Comparison of ENCODE assay signal across 1 cellular context in genomic region chr7:98360221-98361124, GRCh38.
TF ChIP-seq lines count a peak whose summit lies in the region.

No MANE protein-coding gene starts in this region.

TF ChIP-seq in HepG2, 621 proteins besides CTCF, POLR2A, EP300 and RAD21 (continued from another document and continues in another):
- TF ChIP-seq ZNF292 (CRISPR knock-in tag; IDR thresholded peaks at IDR 0.05; ENCODE audit: borderline replicate concordance, low read depth) = peak; percentile 48; the same call in 1 of the 2 replicates
- peak; percentile 11; the same call in 1 of the 2 replicates for TF ChIP-seq SMC3 (IDR thresholded peaks at IDR 0.05; ENCODE audit: low read length)
- no peak for TF ChIP-seq ZNF160 (CRISPR knock-in tag; IDR thresholded peaks at IDR 0.05)
- no peak for TF ChIP-seq CREB3 (CRISPR knock-in tag; IDR thresholded peaks at IDR 0.05)
- no peak for TF ChIP-seq ARHGAP35 (CRISPR knock-in tag; IDR thresholded peaks at IDR 0.05; ENCODE audit: borderline replicate concordance)
- TF ChIP-seq CENPBD1 (CRISPR knock-in tag; IDR thresholded peaks at IDR 0.05; ENCODE audit: borderline replicate concordance, low read depth) = no peak
- TF ChIP-seq ZFX (CRISPR knock-in tag; IDR thresholded peaks at IDR 0.05; ENCODE audit: low read depth) = 0 out of 2 replicates have a peak, but pooled peaks have one; percentile 24
- TF ChIP-seq GMEB2 (CRISPR knock-in tag; IDR thresholded peaks at IDR 0.05; ENCODE audit: low read depth) = no peak
- TF ChIP-seq STAG1 (CRISPR knock-in tag; IDR thresholded peaks at IDR 0.05) = peak; percentile 19; the same call in 1 of the 2 replicates
- 0 out of 2 replicates have a peak, but pooled peaks have one; percentile 39 for TF ChIP-seq ZNF710 (CRISPR knock-in tag; IDR thresholded peaks at IDR 0.05; ENCODE audit: borderline replicate concordance)
- no peak for TF ChIP-seq ZSCAN22 (CRISPR knock-in tag; IDR thresholded peaks at IDR 0.05)
- no peak for TF ChIP-seq ZNF496 (CRISPR knock-in tag; IDR thresholded peaks at IDR 0.05; ENCODE audit: insufficient replicate concordance)
- TF ChIP-seq HNRNPLL (IDR thresholded peaks at IDR 0.05; ENCODE audit: low read depth, low read length, poor library complexity, severe bottlenecking) = no peak
- no peak for TF ChIP-seq MAFK (conservative IDR thresholded peaks at IDR 0.05 in 1 of 2, IDR thresholded peaks at IDR 0.05 in 1 of 2; ENCODE audit: low read length in 2 of 2)
- no peak for TF ChIP-seq CCAR2 (optimal IDR thresholded peaks at IDR 0.05; ENCODE audit: low read depth, low read length)
- no peak for TF ChIP-seq MTF2 (CRISPR knock-in tag; IDR thresholded peaks at IDR 0.05; ENCODE audit: borderline replicate concordance)
- no peak for TF ChIP-seq TP53 (CRISPR knock-in tag; conservative IDR thresholded peaks at IDR 0.05)
- peak; percentile 14; the same call in 1 of the 2 replicates for TF ChIP-seq ZNF574 (CRISPR knock-in tag; IDR thresholded peaks at IDR 0.05)
- no peak for TF ChIP-seq ZNF552 (CRISPR knock-in tag; IDR thresholded peaks at IDR 0.05; ENCODE audit: borderline replicate concordance)
- TF ChIP-seq ZNF772 (CRISPR knock-in tag; IDR thresholded peaks at IDR 0.05) = no peak
- TF ChIP-seq MIER3 (CRISPR knock-in tag; IDR thresholded peaks at IDR 0.05; ENCODE audit: borderline replicate concordance) = no peak
- no peak for TF ChIP-seq TFDP2 (CRISPR knock-in tag; IDR thresholded peaks at IDR 0.05)
- TF ChIP-seq SAFB2 (CRISPR knock-in tag; IDR thresholded peaks at IDR 0.05; ENCODE audit: borderline replicate concordance, low read depth) = no peak
- no peak for TF ChIP-seq ZBTB37 (CRISPR knock-in tag; IDR thresholded peaks at IDR 0.05)
- TF ChIP-seq KLF13 (CRISPR knock-in tag; IDR thresholded peaks at IDR 0.05) = no peak
- 0 out of 2 replicates have a peak, but pooled peaks have one; percentile 28 for TF ChIP-seq ELF3 (CRISPR knock-in tag; IDR thresholded peaks at IDR 0.05)
- TF ChIP-seq ZNF775 (CRISPR knock-in tag; IDR thresholded peaks at IDR 0.05; ENCODE audit: borderline replicate concordance) = no peak
- TF ChIP-seq FOXK1 (CRISPR knock-in tag; IDR thresholded peaks at IDR 0.05; ENCODE audit: borderline replicate concordance, low read depth) = no peak
- TF ChIP-seq ATF3 (CRISPR knock-in tag; IDR thresholded peaks at IDR 0.05) = no peak
- TF ChIP-seq TAF15 (IDR thresholded peaks at IDR 0.05; ENCODE audit: low read depth, low read length, poor library complexity, severe bottlenecking) = no peak
- TF ChIP-seq ZBTB46 (CRISPR knock-in tag; IDR thresholded peaks at IDR 0.05; ENCODE audit: borderline replicate concordance) = no peak
- TF ChIP-seq JDP2 (CRISPR knock-in tag; IDR thresholded peaks at IDR 0.05; ENCODE audit: borderline replicate concordance) = no peak
- no peak for TF ChIP-seq GMEB1 (CRISPR knock-in tag; IDR thresholded peaks at IDR 0.05; ENCODE audit: borderline replicate concordance)
- TF ChIP-seq ZNF382 (CRISPR knock-in tag; IDR thresholded peaks at IDR 0.05; ENCODE audit: borderline replicate concordance) = no peak
- 0 out of 2 replicates have a peak, but pooled peaks have one; percentile 52 for TF ChIP-seq KMT2A (CRISPR knock-in tag; IDR thresholded peaks at IDR 0.05)
- no peak for TF ChIP-seq RARA (CRISPR knock-in tag; IDR thresholded peaks at IDR 0.05)
- no peak for TF ChIP-seq ZSCAN20 (CRISPR knock-in tag; IDR thresholded peaks at IDR 0.05; ENCODE audit: borderline replicate concordance)
- TF ChIP-seq CSRNP2 (CRISPR knock-in tag; conservative IDR thresholded peaks at IDR 0.05; ENCODE audit: low read depth) = no peak
- TF ChIP-seq ZNF615 (CRISPR knock-in tag; IDR thresholded peaks at IDR 0.05; ENCODE audit: borderline replicate concordance) = no peak
- no peak for TF ChIP-seq ZMYM2 (CRISPR knock-in tag; IDR thresholded peaks at IDR 0.05)
- 0 out of 2 replicates have a peak, but pooled peaks have one; percentile 24 for TF ChIP-seq ERF (CRISPR knock-in tag; IDR thresholded peaks at IDR 0.05)
- TF ChIP-seq HDAC1 (CRISPR knock-in tag; IDR thresholded peaks at IDR 0.05) = peak; percentile 21; the same call in 1 of the 2 replicates
- peak; percentile 42; the same call in 1 of the 2 replicates for TF ChIP-seq SOX5 (CRISPR knock-in tag; IDR thresholded peaks at IDR 0.05; ENCODE audit: borderline replicate concordance)
- TF ChIP-seq FOXK2 (IDR thresholded peaks at IDR 0.05) = no peak
- TF ChIP-seq EEA1 (CRISPR knock-in tag; IDR thresholded peaks at IDR 0.05; ENCODE audit: borderline replicate concordance) = no peak
- no peak for TF ChIP-seq ZFP36L2 (CRISPR knock-in tag; IDR thresholded peaks at IDR 0.05)
- TF ChIP-seq ADNP (CRISPR knock-in tag; IDR thresholded peaks at IDR 0.05) = no peak
- TF ChIP-seq ZNF589 (CRISPR knock-in tag; conservative IDR thresholded peaks at IDR 0.05) = no peak
- TF ChIP-seq ZNF34 (CRISPR knock-in tag; IDR thresholded peaks at IDR 0.05; ENCODE audit: borderline replicate concordance) = no peak
- TF ChIP-seq PHF20 (CRISPR knock-in tag; IDR thresholded peaks at IDR 0.05) = no peak
- no peak for TF ChIP-seq CAMTA2 (CRISPR knock-in tag; IDR thresholded peaks at IDR 0.05; ENCODE audit: borderline replicate concordance)
- no peak for TF ChIP-seq CENPX (CRISPR knock-in tag; IDR thresholded peaks at IDR 0.05)
- TF ChIP-seq SALL1 (CRISPR knock-in tag; IDR thresholded peaks at IDR 0.05) = peak; percentile 29; the same call in 1 of the 2 replicates
- TF ChIP-seq U2AF1 (optimal IDR thresholded peaks at IDR 0.05; ENCODE audit: low read depth, low read length) = no peak
- TF ChIP-seq PHF21A (CRISPR knock-in tag; IDR thresholded peaks at IDR 0.05) = 0 out of 2 replicates have a peak, but pooled peaks have one; percentile 21
